In the genomic region with DNA sequence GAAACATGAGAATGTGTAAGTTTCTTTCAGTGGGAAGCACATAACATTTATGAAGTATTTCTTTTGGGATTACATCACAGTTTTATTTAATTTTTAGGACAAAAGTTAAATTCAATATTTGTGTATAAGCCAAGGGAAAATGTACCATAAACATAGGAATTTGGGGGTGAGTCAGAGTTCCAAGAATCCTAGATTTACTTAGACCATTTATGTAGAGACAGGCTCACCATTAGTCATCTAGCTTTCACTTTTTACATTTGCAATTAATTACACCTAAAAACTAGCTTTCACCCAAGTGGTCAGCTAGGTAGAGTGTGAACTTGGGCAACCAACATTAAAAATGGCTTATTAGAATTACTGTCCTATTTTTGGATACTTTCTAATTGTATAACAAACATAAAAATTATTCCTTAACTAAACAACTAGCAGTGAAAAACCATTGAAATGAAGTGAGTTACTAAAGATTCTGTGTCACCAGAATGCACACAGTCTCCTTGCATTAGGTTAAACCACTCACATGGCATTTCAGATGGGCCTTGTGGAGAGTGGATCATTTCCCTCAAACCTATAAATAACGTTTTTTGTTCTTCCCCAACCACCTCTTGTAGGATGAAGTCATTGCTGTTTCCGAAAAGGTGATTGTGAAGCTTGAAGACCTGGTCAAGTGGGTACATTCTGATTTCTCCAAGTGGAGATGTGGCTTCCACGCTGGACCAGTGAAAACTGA, we compare ENCODE assay signal across 9 cellular contexts. TPM values are rescaled to one million over a fixed set of nuclear protein-coding genes. Genes with fewer than 3 reads are reported as not detected.
DNase-seq lines count a peak whose midpoint lies in the region; ATAC-seq and TF ChIP-seq lines count a peak whose summit lies in the region.
"Had no signal": no experiment of that assay in that cellular context is flagged by ENCODE, and none has a peak within 500 bp of the region (broad histone marks: within the 10 kb centered on the region; RNA-seq: fewer than 3 reads in every experiment).

No MANE protein-coding gene starts in this region.

- no peak overlapping the region for H3K9ac ChIP-seq in trophoblast cell (ENCODE audit: low read length)

- no peak overlapping the region for H2BK5ac ChIP-seq in trophoblast cell (ENCODE audit: low read depth, low read length, poor library complexity)

- H3K18ac ChIP-seq in trophoblast cell (ENCODE audit: low read length) = no peak overlapping the region

- H3K23ac ChIP-seq in trophoblast cell (ENCODE audit: low read length) = no peak overlapping the region

- H3K27ac ChIP-seq in CD8-positive, alpha-beta T cell (ENCODE audit: low read depth, low read length) = no peak overlapping the region
- H3K27ac ChIP-seq in OCI-LY7 (ENCODE audit: low read depth, low read length, poor library complexity, severe bottlenecking) (peak overlapping the region; percentile 9), trophoblast cell (ENCODE audit: low read depth, low read length) (no peak overlapping the region)
- H3K27ac ChIP-seq: neutrophil had no signal

- H3K27me3 Mint-ChIP-seq in CD8-positive, alpha-beta T cell (ENCODE audit: low read depth) = no peaks in the 10 kb centered on the region
- no peaks in the 10 kb centered on the region for H3K27me3 Mint-ChIP-seq in central memory CD8-positive, alpha-beta T cell

- no peak overlapping the region for H3K4me3 ChIP-seq in CD8-positive, alpha-beta T cell (ENCODE audit: low read depth, low read length)
- H3K4me3 ChIP-seq in OCI-LY7 (ENCODE audit: low read depth, low read length, poor library complexity, severe bottlenecking) (no peak overlapping the region), trophoblast cell (ENCODE audit: low read depth, low read length) (no peak overlapping the region)

- POLR2A ChIA-PET in CD8-positive, alpha-beta T cell (lab: Charles Lee) = interaction anchor here (0.5 kb wide), 1 partner anchor 11 kb away, joined by 3 read pairs; no protein-coding TSS in a partner anchor
- POLR2A ChIA-PET in OCI-LY7 (lab: Charles Lee) = interaction anchor here (0.6 to 2.5 kb wide), 11 partner anchors 9 to 294 kb away, joined by 3 to 13 read pairs (median 5); partner anchors contain the start of gene ARID5B

- H3K9me2 ChIP-seq in OCI-LY7 (ENCODE audit: insufficient read depth, low read length) = no peaks in the 10 kb centered on the region

- no peaks in the 10 kb centered on the region for H4K20me1 ChIP-seq in OCI-LY7 (ENCODE audit: insufficient read depth, low read length)

- H3K4me3 Mint-ChIP-seq in CD8-positive, alpha-beta T cell = no peak overlapping the region
- no peak overlapping the region for H3K4me3 Mint-ChIP-seq in central memory CD8-positive, alpha-beta T cell

- H3K4me1 ChIP-seq in CD8-positive, alpha-beta T cell (ENCODE audit: insufficient read depth, low read length) = peaks cover 22% of the 10 kb centered on the region
- H3K4me1 ChIP-seq in OCI-LY7 (ENCODE audit: insufficient read depth, low read length, poor library complexity, severe bottlenecking) (peaks cover 78% of the 10 kb centered on the region), trophoblast cell (ENCODE audit: control insufficient read depth in 1 of 2, insufficient read depth in 2 of 2, low read length in 2 of 2) (peaks cover 2% of the 10 kb centered on the region in 2 experiments)

- no peak overlapping the region for H4K8ac ChIP-seq in trophoblast cell (ENCODE audit: low read depth, low read length)

- no peak overlapping the region for H4K12ac ChIP-seq in trophoblast cell (ENCODE audit: low read depth, low read length)

- peak overlapping the region; percentile 7 for H2AK5ac ChIP-seq in trophoblast cell (ENCODE audit: low read length)

- peak overlapping the region; percentile 68 for H2BK120ac ChIP-seq in trophoblast cell (ENCODE audit: insufficient read depth, low read length, poor library complexity)

- H3K79me2 ChIP-seq in OCI-LY7 (ENCODE audit: insufficient read depth, low read depth, low read length) (peaks cover 61% of the 10 kb centered on the region; the same call in 1 of the 2 replicates), trophoblast cell (ENCODE audit: control insufficient read depth, insufficient read depth, low read length, poor library complexity) (no peaks in the 10 kb centered on the region)

- no peak overlapping the region for H2AFZ ChIP-seq in OCI-LY7 (ENCODE audit: low read length)
- H2AFZ ChIP-seq in trophoblast cell (ENCODE audit: insufficient read depth, low read length, poor library complexity) = no peak overlapping the region

- H3K4me1 Mint-ChIP-seq in CD8-positive, alpha-beta T cell (ENCODE audit: low read depth) = peaks cover 78% of the 10 kb centered on the region
- peaks cover 58% of the 10 kb centered on the region for H3K4me1 Mint-ChIP-seq in central memory CD8-positive, alpha-beta T cell

- peak overlapping the region; percentile 37 for H2BK12ac ChIP-seq in trophoblast cell (ENCODE audit: low read length)

- peak overlapping the region; percentile 28 for H4K91ac ChIP-seq in trophoblast cell (ENCODE audit: low read depth, low read length)

- no peaks in the 10 kb centered on the region for H3K9me3 ChIP-seq in CD8-positive, alpha-beta T cell (ENCODE audit: low read length)
- no peaks in the 10 kb centered on the region for H3K9me3 ChIP-seq in OCI-LY7 (ENCODE audit: low read length)
- H3K9me3 ChIP-seq in trophoblast cell (ENCODE audit: insufficient read depth, low read depth, low read length) = no peaks in the 10 kb centered on the region
- H3K9me3 ChIP-seq: neutrophil had no signal

- peaks cover 5% of the 10 kb centered on the region for H3K79me1 ChIP-seq in trophoblast cell (ENCODE audit: low read length)

- H3K27ac Mint-ChIP-seq in CD8-positive, alpha-beta T cell = peak overlapping the region; percentile 25
- peak overlapping the region; percentile 89 for H3K27ac Mint-ChIP-seq in central memory CD8-positive, alpha-beta T cell (ENCODE audit: low read depth)

- intact Hi-C loops in CD8-positive, alpha-beta T cell (cut with DNase I, micrococcal nuclease) = loop anchor here in 1 of 2 experiments (2.0 kb wide), 1 partner anchor 35 kb away; no protein-coding TSS in a partner anchor
- intact Hi-C loops in OCI-LY7 (cut with micrococcal nuclease; ENCODE audit: unreplicated experiment) (no loop called here), head of caudate nucleus (cut with DNase I) (no loop called here)

- H3K4me2 ChIP-seq in OCI-LY7 (ENCODE audit: low read length) (peak overlapping the region; percentile 27; the same call in 1 of the 2 replicates), trophoblast cell (ENCODE audit: low read length) (no peak overlapping the region)

- peaks cover 24% of the 10 kb centered on the region for H3K36me3 Mint-ChIP-seq in CD8-positive, alpha-beta T cell
- H3K36me3 Mint-ChIP-seq in central memory CD8-positive, alpha-beta T cell (ENCODE audit: insufficient read depth) = peaks cover 15% of the 10 kb centered on the region

- H3K36me3 ChIP-seq in CD8-positive, alpha-beta T cell (ENCODE audit: insufficient read depth, low read length) = no peaks in the 10 kb centered on the region
- H3K36me3 ChIP-seq in OCI-LY7 (ENCODE audit: insufficient read depth, low read length) (peaks cover 55% of the 10 kb centered on the region), trophoblast cell (ENCODE audit: control insufficient read depth in 1 of 2, insufficient read depth in 2 of 2, low read length in 2 of 2) (peaks cover 0 to 2% of the 10 kb centered on the region in 2 experiments)
- H3K36me3 ChIP-seq: neutrophil had no signal

- no peak for ATAC-seq in CD8-positive, alpha-beta T cell
- ATAC-seq in central memory CD8-positive, alpha-beta T cell (replicated peaks; ENCODE audit: extremely low read depth, poor library complexity, severe bottlenecking) = no peak
- ATAC-seq in HG03095 (IDR thresholded peaks at IDR 0.05; ENCODE audit: unreplicated experiment) = no peak

- DNase-seq in CD8-positive, alpha-beta T cell = no peak
- DNase-seq in OCI-LY7 (ENCODE audit: low spot score) (no peak), trophoblast cell (peak in 1 of 2 donors; percentile 38), NCI-H2081 (lab: John Stamatoyannopoulos, UW) (no peak), head of caudate nucleus (no peak)
- DNase-seq in central memory CD8-positive, alpha-beta T cell (ENCODE audit: low spot score in 2 of 2) = no peak
- DNase-seq in stimulated activated CD4-positive, alpha-beta T cell treated with anti-CD3 and anti-CD28 coated beads, Interleukin-1b, Interleukin-23, amount 100 ng/mL, for 48 hours = no peak

- no peak for TF ChIP-seq CTCF in CD8-positive, alpha-beta T cell (IDR thresholded peaks at IDR 0.05)
- no peak for TF ChIP-seq CTCF in OCI-LY7 (conservative IDR thresholded peaks at IDR 0.05; ENCODE audit: low read length)

- BruUV-seq in OCI-LY7 (replicated peaks; lab: Mats Ljungman, UMichigan) = no TSS peak

- no CpG with 5 or more reads among the region's 3 CpGs for WGBS in trophoblast cell (ENCODE audit: extremely low coverage, insufficient coverage, insufficient read length)

- CTCF ChIA-PET in CD8-positive, alpha-beta T cell (lab: Charles Lee) = interaction anchor here (1.4 to 1.6 kb wide), 2 partner anchors 43 to 189 kb away, joined by 4 to 5 read pairs; no protein-coding TSS in a partner anchor
- CTCF ChIA-PET in OCI-LY7 (lab: Charles Lee; ENCODE audit: unreplicated experiment) = interaction anchor here (1.0 kb wide), 1 partner anchor 102 kb away, joined by 3 read pairs; no protein-coding TSS in a partner anchor

- H3K4ac ChIP-seq in trophoblast cell (ENCODE audit: low read depth, low read length) = peak overlapping the region; percentile 27

- H3K27me3 ChIP-seq in CD8-positive, alpha-beta T cell (ENCODE audit: insufficient read depth, low read length) = no peaks in the 10 kb centered on the region
- no peaks in the 10 kb centered on the region for H3K27me3 ChIP-seq in trophoblast cell (ENCODE audit: insufficient read depth, low read length)
- H3K27me3 ChIP-seq: neutrophil had no signal

- no peak overlapping the region for H3K14ac ChIP-seq in trophoblast cell (ENCODE audit: low read length)

- H3K9me3 Mint-ChIP-seq in CD8-positive, alpha-beta T cell = no peaks in the 10 kb centered on the region
- H3K9me3 Mint-ChIP-seq in central memory CD8-positive, alpha-beta T cell = no peaks in the 10 kb centered on the region

RNA-seq across cellular contexts. Expression of gene ARID5B, which starts 38.2 kb away (rescaled TPM):
- total RNA-seq in CD8-positive, alpha-beta T cell = 10 to 100 TPM; 17.5 to 18.4 TPM
- 38.0 and 43.6 TPM in 2 replicates for total RNA-seq in OCI-LY7 (2014; rRNA removed; shearing (Covaris generic))
- total RNA-seq in OCI-LY7 (2022) = 56.5 and 56.7 TPM in 2 replicates
- 33.3 and 34.0 TPM in 2 replicates for polyA plus RNA-seq in trophoblast cell (2013)
